In genomic region chr12:8396225-8397071, GRCh38 we compare ENCODE assay signal across 8 cellular contexts. TPM values are rescaled to one million over a fixed set of nuclear protein-coding genes. Genes with fewer than 3 reads are reported as not detected.
DNase-seq lines count a peak whose midpoint lies in the region; ATAC-seq lines count a peak whose summit lies in the region.
"Not testable (repeated sequence)": the region's sequence is repeated elsewhere in the genome, so short reads cannot be mapped to it uniquely, and the experiment has no call there.

No MANE protein-coding gene starts in this region.

- H3K9me3 ChIP-seq in NT2/D1 (ENCODE audit: insufficient read depth, low read length); iPS-18a (ENCODE audit: control insufficient read depth, low read depth, low read length): not testable (repeated sequence)

- H3K9me3 Mint-ChIP-seq in activated CD4-positive, alpha-beta memory T cell treated with anti-CD3 and anti-CD28 coated beads, Interleukin-2, amount 10 ng/mL, durations not matched to agents 7 days and 5 days; stimulated activated naive CD8-positive, alpha-beta T cell treated with anti-CD3 and anti-CD28 coated beads, Interleukin-15, amount 100 ng/mL, for 72 hours: not testable (repeated sequence)

- intact Hi-C loops in posterior vena cava (cut with DNase I) = not testable (repeated sequence)

- not testable (repeated sequence) for H3K4me1 Mint-ChIP-seq in activated CD4-positive, alpha-beta memory T cell treated with anti-CD3 and anti-CD28 coated beads, Interleukin-2, amount 10 ng/mL, durations not matched to agents 7 days and 5 days; stimulated activated naive CD8-positive, alpha-beta T cell treated with anti-CD3 and anti-CD28 coated beads, Interleukin-15, amount 100 ng/mL, for 72 hours

- not testable (repeated sequence) for H3K27ac ChIP-seq in caudate nucleus (ENCODE audit: low read depth, low read length); iPS-18a (ENCODE audit: low read length)

- DNase-seq in DMS 273 (lab: John Stamatoyannopoulos, UW; ENCODE audit: unreplicated experiment) (peak; percentile 53), NT2/D1 (ENCODE audit: low read depth, low spot score) (peak; percentile 80), caudate nucleus (lab: John Stamatoyannopoulos, UW) (peak in 33 of 61 donors; percentile 2 to 59 (median 14)), posterior vena cava (ENCODE audit: low spot score) (peak; percentile 91)
- peak; percentile 68 for DNase-seq in activated CD4-positive, alpha-beta memory T cell treated with anti-CD3 and anti-CD28 coated beads, Interleukin-2, amount 10 ng/mL, durations not matched to agents 7 days and 5 days
- peak; percentile 64 to 83 for DNase-seq in stimulated activated naive CD8-positive, alpha-beta T cell treated with anti-CD3 and anti-CD28 coated beads, Interleukin-15, amount 100 ng/mL, for 72 hours

- not testable (repeated sequence) for H3K27ac Mint-ChIP-seq in activated CD4-positive, alpha-beta memory T cell treated with anti-CD3 and anti-CD28 coated beads, Interleukin-2, amount 10 ng/mL, durations not matched to agents 7 days and 5 days; stimulated activated naive CD8-positive, alpha-beta T cell treated with anti-CD3 and anti-CD28 coated beads, Interleukin-15, amount 100 ng/mL, for 72 hours

- peak overlapping the region; percentile 93 for H3K9ac ChIP-seq in NT2/D1 (ENCODE audit: insufficient read length, low read depth)
- not testable (repeated sequence) for H3K9ac ChIP-seq in iPS-18a (ENCODE audit: low read length)

- not testable (repeated sequence) for H3K4me1 ChIP-seq in NT2/D1 (ENCODE audit: insufficient read depth, insufficient read length); iPS-18a (ENCODE audit: control insufficient read depth, low read depth, low read length)

- H3K27me3 Mint-ChIP-seq in activated CD4-positive, alpha-beta memory T cell treated with anti-CD3 and anti-CD28 coated beads, Interleukin-2, amount 10 ng/mL, durations not matched to agents 7 days and 5 days = peaks cover 21% of the 10 kb centered on the region
- peaks cover 46% of the 10 kb centered on the region for H3K27me3 Mint-ChIP-seq in stimulated activated naive CD8-positive, alpha-beta T cell treated with anti-CD3 and anti-CD28 coated beads, Interleukin-15, amount 100 ng/mL, for 72 hours

- H3K36me3 Mint-ChIP-seq in activated CD4-positive, alpha-beta memory T cell treated with anti-CD3 and anti-CD28 coated beads, Interleukin-2, amount 10 ng/mL, durations not matched to agents 7 days and 5 days (ENCODE audit: low read depth) = not testable (repeated sequence)

- POLR2A ChIA-PET in activated CD4-positive, alpha-beta memory T cell treated with anti-CD3 and anti-CD28 coated beads, Interleukin-2, amount 10 ng/mL, durations not matched to agents 7 days and 5 days (lab: Charles Lee) = not testable (repeated sequence)

- not testable (repeated sequence) for H3K36me3 ChIP-seq in NT2/D1 (ENCODE audit: insufficient read depth, insufficient read length, low read length); iPS-18a (ENCODE audit: control insufficient read depth, low read depth, low read length)

- H3K4me3 Mint-ChIP-seq in activated CD4-positive, alpha-beta memory T cell treated with anti-CD3 and anti-CD28 coated beads, Interleukin-2, amount 10 ng/mL, durations not matched to agents 7 days and 5 days = not testable (repeated sequence)
- peak overlapping the region; percentile 39 to 80 for H3K4me3 Mint-ChIP-seq in stimulated activated naive CD8-positive, alpha-beta T cell treated with anti-CD3 and anti-CD28 coated beads, Interleukin-15, amount 100 ng/mL, for 72 hours

- peak overlapping the region; percentile 65 for H3K4me3 ChIP-seq in NT2/D1 (ENCODE audit: insufficient read length, low read depth)
- H3K4me3 ChIP-seq in iPS-18a (ENCODE audit: low read length) = peak overlapping the region; percentile 59

- CTCF ChIA-PET in activated CD4-positive, alpha-beta memory T cell treated with anti-CD3 and anti-CD28 coated beads, Interleukin-2, amount 10 ng/mL, durations not matched to agents 7 days and 5 days (lab: Charles Lee) = interaction anchor here (0.6 kb wide), 1 partner anchor 423 kb away, joined by 3 read pairs; no protein-coding TSS in a partner anchor

- H3K27me3 ChIP-seq in NT2/D1 (ENCODE audit: insufficient read depth, insufficient read length) = peaks cover 13% of the 10 kb centered on the region
- H3K27me3 ChIP-seq in iPS-18a (ENCODE audit: control insufficient read depth, insufficient read depth, low read length) = not testable (repeated sequence)

- peak; percentile 72 for ATAC-seq in HG03432 (IDR thresholded peaks at IDR 0.05; ENCODE audit: unreplicated experiment)
- ATAC-seq in stimulated activated naive CD8-positive, alpha-beta T cell treated with anti-CD3 and anti-CD28 coated beads, Interleukin-15, amount 100 ng/mL, for 72 hours = peak; percentile 98

RNA-seq across cellular contexts. Expression of gene CLEC6A, which starts 59.3 kb away (rescaled TPM):
- not detected for total RNA-seq in activated CD4-positive, alpha-beta memory T cell treated with anti-CD3 and anti-CD28 coated beads, Interleukin-2, amount 10 ng/mL, durations not matched to agents 7 days and 5 days
- not detected for total RNA-seq in posterior vena cava

Comparison
In these comparisons a context has a peak if more than half of its experiments do, and no peak if none do; other contexts are left out.
1. DNase-seq: peak in every context shown above with its lines; median percentile 91 in posterior vena cava; 80 in NT2/D1; 74 in stimulated activated naive CD8-positive, alpha-beta T cell treated with anti-CD3 and anti-CD28 coated beads, Interleukin-15, amount 100 ng/mL, for 72 hours; 68 in activated CD4-positive, alpha-beta memory T cell treated with anti-CD3 and anti-CD28 coated beads, Interleukin-2, amount 10 ng/mL, durations not matched to agents 7 days and 5 days; 53 in DMS 273; 14 in caudate nucleus.